11 cellular contexts compared by ENCODE assay signal in the genomic region with DNA sequence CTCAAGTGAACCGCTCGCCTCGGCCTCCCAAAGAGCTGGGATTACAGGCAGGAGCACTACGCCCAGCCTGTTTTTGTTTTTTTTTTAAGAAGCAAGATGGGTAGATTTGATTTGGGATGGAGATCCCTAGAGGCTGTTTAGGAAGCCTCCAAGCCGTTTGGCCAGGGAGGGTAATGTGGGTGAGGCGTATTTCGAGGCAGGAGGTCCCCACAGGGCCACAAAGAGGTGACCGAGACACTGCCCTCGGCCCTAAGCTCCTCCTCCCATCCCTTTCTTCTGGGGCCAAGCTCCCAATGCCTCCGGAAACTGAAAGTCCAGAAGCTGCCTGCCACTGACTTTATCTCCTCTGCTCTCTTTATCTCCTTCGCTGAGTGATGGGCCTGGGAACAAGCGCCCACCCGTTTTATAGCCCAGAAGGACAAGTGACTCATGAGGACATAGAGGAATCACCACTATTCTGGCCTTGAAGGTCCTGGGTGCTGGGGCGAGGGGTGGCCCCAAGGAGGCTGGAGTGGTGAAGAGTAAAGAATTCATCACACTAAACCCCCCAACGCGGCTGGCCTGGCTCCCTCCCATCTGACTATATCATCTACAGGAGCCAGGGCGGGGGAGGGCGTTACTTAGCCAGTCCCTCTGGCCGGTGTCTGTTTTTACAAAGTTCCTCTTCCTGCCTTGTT. TPM values are rescaled to one million over a fixed set of nuclear protein-coding genes. Genes with fewer than 3 reads are reported as not detected.
DNase-seq lines count a peak whose midpoint lies in the region; ATAC-seq, FAIRE-seq and TF ChIP-seq lines count a peak whose summit lies in the region.
"Had no signal": no experiment of that assay in that cellular context is flagged by ENCODE, and none has a peak within 500 bp of the region (broad histone marks: within the 10 kb centered on the region; RNA-seq: fewer than 3 reads in every experiment).

No MANE protein-coding gene starts in this region.

- DNase-seq in AG20443 (ENCODE audit: low spot score): peak; percentile 29
- peak; percentile 49 for DNase-seq in NB4 (ENCODE audit: low read depth)
- no peak for DNase-seq in effector memory CD4-positive, alpha-beta T cell
- peak; percentile 41 for DNase-seq in nephron progenitor cell
- DNase-seq in RCC 7860 (ENCODE audit: low spot score): no peak
- no peak for DNase-seq in cerebellum (ENCODE audit: low spot score)
- DNase-seq: EL, NCI-H1436 had no signal

- no peak for FAIRE-seq in RCC 7860 (lab: Jason Lieb, UNC)
- FAIRE-seq: H1 had no signal

- ATAC-seq in GM21529 (IDR thresholded peaks at IDR 0.05; ENCODE audit: unreplicated experiment): no peak
- ATAC-seq in HG03571 (IDR thresholded peaks at IDR 0.05; ENCODE audit: unreplicated experiment): no peak

- peaks cover 54% of the 10 kb centered on the region for H3K4me1 ChIP-seq in effector memory CD4-positive, alpha-beta T cell (ENCODE audit: control insufficient read depth, insufficient read depth, low read length, poor library complexity, severe bottlenecking)

- H3K27me3 Mint-ChIP-seq in nephron progenitor cell (ENCODE audit: low read depth, poor library complexity): peaks cover 5% of the 10 kb centered on the region

- no peaks in the 10 kb centered on the region for H3K27me3 ChIP-seq in effector memory CD4-positive, alpha-beta T cell (replicated peaks; ENCODE audit: control insufficient read depth, insufficient read depth, low read length, poor library complexity, severe bottlenecking)

- no peaks in the 10 kb centered on the region for H3K9me3 Mint-ChIP-seq in nephron progenitor cell

- no peaks in the 10 kb centered on the region for H3K36me3 ChIP-seq in effector memory CD4-positive, alpha-beta T cell (ENCODE audit: control insufficient read depth, insufficient read depth, low read length)

- H3K4me3 ChIP-seq in NB4 (ENCODE audit: low read depth, low read length): no peak overlapping the region
- H3K4me3 ChIP-seq in effector memory CD4-positive, alpha-beta T cell (ENCODE audit: insufficient read depth, low read depth, low read length, poor library complexity, severe bottlenecking): no peak overlapping the region

- no peak for TF ChIP-seq CTCF in NB4 (IDR thresholded peaks at IDR 0.05; ENCODE audit: low read depth, low read length)
- TF ChIP-seq CTCF in nephron progenitor cell (IDR thresholded peaks at IDR 0.05): no peak

- no peak overlapping the region for H3K4me3 Mint-ChIP-seq in nephron progenitor cell

- H3K9me3 ChIP-seq in effector memory CD4-positive, alpha-beta T cell (ENCODE audit: control insufficient read depth, low read length): no peaks in the 10 kb centered on the region

- no peak for TF ChIP-seq POLR2A in NB4 (IDR thresholded peaks at IDR 0.05; ENCODE audit: extremely low read depth, insufficient read length)

- H3K4me1 Mint-ChIP-seq in nephron progenitor cell: peaks cover 74% of the 10 kb centered on the region

- H3K27ac Mint-ChIP-seq in nephron progenitor cell: peak overlapping the region; percentile 70

- H3K27ac ChIP-seq in effector memory CD4-positive, alpha-beta T cell (ENCODE audit: insufficient read depth, low read length, poor library complexity, severe bottlenecking): peak overlapping the region; percentile 95

- no peaks in the 10 kb centered on the region for H3K36me3 Mint-ChIP-seq in nephron progenitor cell (ENCODE audit: low read depth)

RNA-seq across cellular contexts. Expression of a gene that starts 2.0 kb away (rescaled TPM):
- total RNA-seq in cerebellum: 83.9 TPM

RNA-seq across cellular contexts. Expression of a gene that starts 40.6 kb away (rescaled TPM):
- total RNA-seq in cerebellum: 3.0 TPM

Comparison
In these comparisons a context has a peak if more than half of its experiments do, and no peak if none do; other contexts are left out.
1. DNase-seq: peak in AG20443 (single experiment), NB4 (single experiment) and nephron progenitor cell (single experiment); none in effector memory CD4-positive, alpha-beta T cell (0 of 3), RCC 7860 (single experiment) and cerebellum (single experiment).